ENCODE assay signal across 16 cellular contexts in genomic region chr5:10949856-10950630, GRCh38.
"Had no signal": no experiment of that assay in that cellular context is flagged by ENCODE, and none has a peak within 500 bp of the region (broad histone marks: within the 10 kb centered on the region; RNA-seq: fewer than 3 reads in every experiment).

No MANE protein-coding gene starts in this region.

- DNase-seq: colonic mucosa; dermis blood vessel endothelial cell; foreskin keratinocyte; heart left ventricle; hippocampal formation; left colon; mesendoderm; naive B cell; ovary; stimulated activated CD4-positive, alpha-beta T cell treated with anti-CD3 and anti-CD28 coated beads, Interleukin-4, amount 100 ng/mL, for 1 hour; stimulated activated CD8-positive, alpha-beta memory T cell treated with anti-CD3 and anti-CD28 coated beads, Interleukin-4, amount 100 ng/mL, for 48 hours; tibial artery; upper lobe of right lung had no signal

- H3K4me1 Mint-ChIP-seq: naive B cell; stimulated activated effector memory CD8-positive, alpha-beta T cell treated with anti-CD3 and anti-CD28 coated beads, Interleukin-12 subunit alpha, Interleukin-12 subunit beta, amount 100 ng/mL, for 72 hours had no signal

- H3K36me3 Mint-ChIP-seq: naive B cell; stimulated activated effector memory CD8-positive, alpha-beta T cell treated with anti-CD3 and anti-CD28 coated beads, Interleukin-12 subunit alpha, Interleukin-12 subunit beta, amount 100 ng/mL, for 72 hours had no signal

- H3K4me3 Mint-ChIP-seq: naive B cell; neural crest cell; stimulated activated effector memory CD8-positive, alpha-beta T cell treated with anti-CD3 and anti-CD28 coated beads, Interleukin-12 subunit alpha, Interleukin-12 subunit beta, amount 100 ng/mL, for 72 hours; stimulated activated naive CD8-positive, alpha-beta T cell treated with anti-CD3 and anti-CD28 coated beads, Interleukin-15, Interleukin-2, amounts not matched to agents 100 ng/mL and 50 ng/mL, for 24 hours had no signal

- H3K9me3 Mint-ChIP-seq: stimulated activated effector memory CD8-positive, alpha-beta T cell treated with anti-CD3 and anti-CD28 coated beads, Interleukin-12 subunit alpha, Interleukin-12 subunit beta, amount 100 ng/mL, for 72 hours; stimulated activated naive CD8-positive, alpha-beta T cell treated with anti-CD3 and anti-CD28 coated beads, Interleukin-15, Interleukin-2, amounts not matched to agents 100 ng/mL and 50 ng/mL, for 24 hours had no signal

- ATAC-seq: foreskin keratinocyte; heart left ventricle; left colon; stimulated activated effector memory CD8-positive, alpha-beta T cell treated with anti-CD3 and anti-CD28 coated beads, Interleukin-12 subunit alpha, Interleukin-12 subunit beta, amount 100 ng/mL, for 72 hours; upper lobe of right lung had no signal

- H3K27ac Mint-ChIP-seq: naive B cell; stimulated activated effector memory CD8-positive, alpha-beta T cell treated with anti-CD3 and anti-CD28 coated beads, Interleukin-12 subunit alpha, Interleukin-12 subunit beta, amount 100 ng/mL, for 72 hours; stimulated activated naive CD8-positive, alpha-beta T cell treated with anti-CD3 and anti-CD28 coated beads, Interleukin-15, Interleukin-2, amounts not matched to agents 100 ng/mL and 50 ng/mL, for 24 hours had no signal
